In genomic region chr21:39583586-39583985, GRCh38 we compare ENCODE assay signal across 13 cellular contexts. TPM values are rescaled to one million over a fixed set of nuclear protein-coding genes. Genes with fewer than 3 reads are reported as not detected.
"Had no signal": no experiment of that assay in that cellular context is flagged by ENCODE, and none has a peak within 500 bp of the region (broad histone marks: within the 10 kb centered on the region; RNA-seq: fewer than 3 reads in every experiment).

No MANE protein-coding gene starts in this region.

RNA-seq across cellular contexts. Expression of gene B3GALT5, which starts 29.2 kb away (rescaled TPM):
- total RNA-seq: activated B cell treated with CpG ODN at 0.5 μM for 24 hours; activated CD4-positive, alpha-beta memory T cell treated with anti-CD3 and anti-CD28 coated beads for 36 hours; activated CD4-positive, alpha-beta memory T cell treated with anti-CD3 and anti-CD28 coated beads, Interleukin-2, amount 10 ng/mL, durations not matched to agents 7 days and 5 days; activated CD4-positive, alpha-beta T cell treated with anti-CD3 and anti-CD28 coated beads for 36 hours; activated CD4-positive, alpha-beta T cell treated with anti-CD3 and anti-CD28 coated beads, Interleukin-2, amount 10 ng/mL, durations not matched to agents 24 days and 14 days; activated CD4-positive, alpha-beta T cell treated with anti-CD3 and anti-CD28 coated beads, Interleukin-2, amount 10 ng/mL, durations not matched to agents 7 days and 5 days; activated CD8-positive, alpha-beta memory T cell treated with anti-CD3 and anti-CD28 coated beads for 36 hours; activated CD8-positive, alpha-beta memory T cell treated with anti-CD3 and anti-CD28 coated beads, Interleukin-2, amount 10 ng/mL, durations not matched to agents 7 days and 5 days; activated CD8-positive, alpha-beta T cell treated with anti-CD3 and anti-CD28 coated beads for 36 hours; activated CD8-positive, alpha-beta T cell treated with anti-CD3 and anti-CD28 coated beads, Interleukin-2, amount 10 ng/mL, durations not matched to agents 7 days and 5 days; T-helper 1 cell treated with Interleukin-12 subunit alpha and Interleukin-12 subunit beta and Interleukin-4 antibody, amounts not matched to agents 30 ng/mL and 1 ng/mL, for 36 hours; T-helper 17 cell; T-helper 2 cell treated with Interferon-gamma antibody and Interleukin-4, amounts not matched to agents 100 ng/mL and 5 ng/mL, for 36 hours had no signal
